Comparison of ENCODE assay signal across 8 cellular contexts in genomic region chr1:41496080-41497055, GRCh38. TPM values are rescaled to one million over a fixed set of nuclear protein-coding genes. Genes with fewer than 3 reads are reported as not detected.
DNase-seq lines count a peak whose midpoint lies in the region; ATAC-seq, FAIRE-seq and TF ChIP-seq lines count a peak whose summit lies in the region.

No MANE protein-coding gene starts in this region.

- intact Hi-C loops in activated T-helper 2 cell treated with anti-CD3 and anti-CD28 coated beads, Interferon-gamma antibody, Interleukin-2, Interleukin-4, amounts not matched to agents 10 μg/mL and 5 μg/mL and 100 μg/mL, durations not matched to agents 14 hours and 24 hours and 36 hours (cut with micrococcal nuclease), result no loop called here

- DNase-seq in LNCaP clone FGC (ENCODE audit: low read depth) (peak; percentile 67), frontal cortex (ENCODE audit: low spot score in 2 of 2) (peak; percentile 61 to 83), C1 segment of cervical spinal cord (lab: John Stamatoyannopoulos, UW) (no peak)
- DNase-seq in activated T-helper 2 cell treated with anti-CD3 and anti-CD28 coated beads, Interferon-gamma antibody, Interleukin-2, Interleukin-4, amounts not matched to agents 10 μg/mL and 5 μg/mL and 100 μg/mL, durations not matched to agents 14 hours and 24 hours and 36 hours (ENCODE audit: low spot score), result peak; percentile 27

- ATAC-seq in GM21447 (IDR thresholded peaks at IDR 0.05; ENCODE audit: unreplicated experiment), result no peak
- ATAC-seq in GM18520 (IDR thresholded peaks at IDR 0.05; ENCODE audit: unreplicated experiment), result no peak

- no peak overlapping the region for H3K27ac ChIP-seq in parathyroid adenoma

- no peak for FAIRE-seq in frontal cortex (lab: Jason Lieb, UNC)

- H3K27ac Mint-ChIP-seq in activated T-helper 2 cell treated with anti-CD3 and anti-CD28 coated beads, Interferon-gamma antibody, Interleukin-2, Interleukin-4, amounts not matched to agents 10 μg/mL and 5 μg/mL and 100 μg/mL, durations not matched to agents 14 hours and 24 hours and 36 hours, result no peak overlapping the region

- H3K4me3 ChIP-seq in GM08714 (ENCODE audit: low read length) (peak overlapping the region; percentile 25; the same call in 1 of the 2 replicates), LNCaP clone FGC (ENCODE audit: low read depth, low read length) (peak overlapping the region; percentile 48), parathyroid adenoma (ENCODE audit: low read depth, low read length) (peak overlapping the region; percentile 44)

- H3K27me3 ChIP-seq in parathyroid adenoma (ENCODE audit: control insufficient read depth, insufficient read depth, low read length), result no peaks in the 10 kb centered on the region

- H3K4me1 Mint-ChIP-seq in activated T-helper 2 cell treated with anti-CD3 and anti-CD28 coated beads, Interferon-gamma antibody, Interleukin-2, Interleukin-4, amounts not matched to agents 10 μg/mL and 5 μg/mL and 100 μg/mL, durations not matched to agents 14 hours and 24 hours and 36 hours (ENCODE audit: low read depth), result peaks cover 4% of the 10 kb centered on the region

- H3K27me3 Mint-ChIP-seq in activated T-helper 2 cell treated with anti-CD3 and anti-CD28 coated beads, Interferon-gamma antibody, Interleukin-2, Interleukin-4, amounts not matched to agents 10 μg/mL and 5 μg/mL and 100 μg/mL, durations not matched to agents 14 hours and 24 hours and 36 hours (ENCODE audit: low read depth), result peaks cover 3% of the 10 kb centered on the region

- no peaks in the 10 kb centered on the region for H3K36me3 ChIP-seq in parathyroid adenoma (ENCODE audit: control insufficient read depth, insufficient read depth, low read length)

- no peak overlapping the region for H3K9ac ChIP-seq in parathyroid adenoma

- no peaks in the 10 kb centered on the region for H3K79me2 ChIP-seq in parathyroid adenoma

- H3K4me2 ChIP-seq in parathyroid adenoma (ENCODE audit: low read length), result peak overlapping the region; percentile 68

- no peaks in the 10 kb centered on the region for H3K9me3 ChIP-seq in parathyroid adenoma (ENCODE audit: control insufficient read depth, low read length)

- TF ChIP-seq CTCF in LNCaP clone FGC (IDR thresholded peaks at IDR 0.05; ENCODE audit: control insufficient read depth, extremely low read depth, insufficient read depth) (no peak), parathyroid adenoma (IDR thresholded peaks at IDR 0.05) (no peak)

- H3K4me1 ChIP-seq in parathyroid adenoma, result no peaks in the 10 kb centered on the region

- no peaks in the 10 kb centered on the region for H3K36me3 Mint-ChIP-seq in activated T-helper 2 cell treated with anti-CD3 and anti-CD28 coated beads, Interferon-gamma antibody, Interleukin-2, Interleukin-4, amounts not matched to agents 10 μg/mL and 5 μg/mL and 100 μg/mL, durations not matched to agents 14 hours and 24 hours and 36 hours (ENCODE audit: low read depth)

- peak overlapping the region; percentile 68 for H3K4me3 Mint-ChIP-seq in activated T-helper 2 cell treated with anti-CD3 and anti-CD28 coated beads, Interferon-gamma antibody, Interleukin-2, Interleukin-4, amounts not matched to agents 10 μg/mL and 5 μg/mL and 100 μg/mL, durations not matched to agents 14 hours and 24 hours and 36 hours (ENCODE audit: low read depth)

- H2AFZ ChIP-seq in parathyroid adenoma, result peak overlapping the region; percentile 81

- no peaks in the 10 kb centered on the region for H3K9me3 Mint-ChIP-seq in activated T-helper 2 cell treated with anti-CD3 and anti-CD28 coated beads, Interferon-gamma antibody, Interleukin-2, Interleukin-4, amounts not matched to agents 10 μg/mL and 5 μg/mL and 100 μg/mL, durations not matched to agents 14 hours and 24 hours and 36 hours

RNA-seq across cellular contexts. Expression of gene EDN2, which starts 11.9 kb away (rescaled TPM):
- total RNA-seq in activated T-helper 2 cell treated with anti-CD3 and anti-CD28 coated beads, Interferon-gamma antibody, Interleukin-2, Interleukin-4, amounts not matched to agents 10 μg/mL and 5 μg/mL and 100 μg/mL, durations not matched to agents 14 hours and 24 hours and 36 hours, result not detected in 2 replicates
- total RNA-seq in frontal cortex, result not detected

Comparison
In these comparisons a context has a peak if more than half of its experiments do, and no peak if none do; other contexts are left out.
1. DNase-seq: peak in LNCaP clone FGC (single experiment), activated T-helper 2 cell treated with anti-CD3 and anti-CD28 coated beads, Interferon-gamma antibody, Interleukin-2, Interleukin-4, amounts not matched to agents 10 μg/mL and 5 μg/mL and 100 μg/mL, durations not matched to agents 14 hours and 24 hours and 36 hours (single experiment) and frontal cortex (2 of 2); none in C1 segment of cervical spinal cord (0 of 14).
2. Peak in every context shown above with its lines, with median percentiles within 50 percentile points of each other: H3K4me3 ChIP-seq.